Comparison of ENCODE assay signal across 20 cellular contexts in the genomic region with DNA sequence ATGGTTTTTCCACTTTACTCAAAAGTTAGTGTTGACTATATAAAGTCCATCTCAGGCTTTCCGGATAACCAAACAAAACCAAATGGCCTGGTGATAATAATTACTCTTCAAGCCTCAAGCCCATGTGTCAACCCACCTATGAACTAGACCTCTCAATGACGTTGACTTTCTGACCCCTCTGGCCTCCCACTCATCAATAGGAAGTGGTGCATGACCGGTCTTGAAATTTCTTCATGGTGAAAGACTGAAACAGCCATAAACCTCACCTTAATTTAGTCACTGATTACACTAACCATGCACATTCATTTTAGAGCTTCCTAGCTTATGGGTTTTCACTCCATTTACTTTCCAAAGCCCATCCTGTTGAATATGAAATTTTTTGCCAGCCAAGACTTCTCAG.
"Had no signal": no experiment of that assay in that cellular context is flagged by ENCODE, and none has a peak within 500 bp of the region (broad histone marks: within the 10 kb centered on the region; RNA-seq: fewer than 3 reads in every experiment).

No MANE protein-coding gene starts in this region.

- H3K4me1 ChIP-seq: foreskin keratinocyte, prostate gland, upper lobe of left lung had no signal

- H3K9me3 Mint-ChIP-seq: activated T-helper 17 cell treated with anti-CD3 and anti-CD28 coated beads, Interleukin-2, amount 50 U/mL, for 72 hours; dendritic cell treated with granulocyte-macrophage colony-stimulating factor and Interleukin-4, amounts not matched to agents 40 ng/mL and 50 ng/mL, for 4 days had no signal

- DNase-seq: activated CD4-positive, alpha-beta T cell treated with anti-CD3 and anti-CD28 coated beads, Interleukin-2, amount 50 U/mL, for 1 hour; activated CD4-positive, CD25-positive, alpha-beta regulatory T cell treated with anti-CD3 and anti-CD28 coated beads, Interleukin-2, amount 50 U/mL, for 72 hours; activated CD8-positive, alpha-beta T cell treated with anti-CD3 and anti-CD28 coated beads, Interleukin-2, amount 10 ng/mL, durations not matched to agents 7 days and 5 days; aorta; caudate nucleus; effector CD8-positive, alpha-beta T cell; foreskin keratinocyte; right cardiac atrium; stimulated activated CD4-positive, alpha-beta T cell treated with anti-CD3 and anti-CD28 coated beads, Interleukin-4, amount 100 ng/mL, for 24 hours; stimulated activated naive CD4-positive, alpha-beta T cell treated with Interleukin-2 at 50 U/mL for 16 hours; upper lobe of left lung; WERI-Rb-1 had no signal

- H3K4me3 Mint-ChIP-seq: activated CD8-positive, alpha-beta T cell treated with anti-CD3 and anti-CD28 coated beads, Interleukin-2, amount 10 ng/mL, durations not matched to agents 7 days and 5 days; activated T-helper 17 cell treated with anti-CD3 and anti-CD28 coated beads, Interleukin-2, amount 50 U/mL, for 72 hours; brain; dendritic cell treated with granulocyte-macrophage colony-stimulating factor and Interleukin-4, amounts not matched to agents 40 ng/mL and 50 ng/mL, for 4 days; memory B cell; natural killer cell treated with Interleukin-12 subunit alpha and Interleukin-12 subunit beta and Interleukin-15 and Interleukin-18, amount 100 ng/mL, for 72 hours had no signal

- H3K36me3 Mint-ChIP-seq: activated naive CD4-positive, alpha-beta T cell treated with anti-CD3 and anti-CD28 coated beads, Interleukin-2, amount 50 U/mL, for 72 hours; brain; memory B cell; natural killer cell treated with Interleukin-12 subunit alpha and Interleukin-12 subunit beta and Interleukin-15 and Interleukin-18, amount 100 ng/mL, for 72 hours had no signal

- H3K27ac ChIP-seq: foreskin keratinocyte, prostate gland, upper lobe of left lung, WERI-Rb-1 had no signal

- H3K27ac Mint-ChIP-seq: activated CD8-positive, alpha-beta T cell treated with anti-CD3 and anti-CD28 coated beads, Interleukin-2, amount 10 ng/mL, durations not matched to agents 7 days and 5 days; activated naive CD4-positive, alpha-beta T cell treated with anti-CD3 and anti-CD28 coated beads, Interleukin-2, amount 50 U/mL, for 72 hours; activated T-helper 17 cell treated with anti-CD3 and anti-CD28 coated beads, Interleukin-2, amount 50 U/mL, for 72 hours; brain; dendritic cell treated with granulocyte-macrophage colony-stimulating factor and Interleukin-4, amounts not matched to agents 40 ng/mL and 50 ng/mL, for 4 days; memory B cell; natural killer cell treated with Interleukin-12 subunit alpha and Interleukin-12 subunit beta and Interleukin-15 and Interleukin-18, amount 100 ng/mL, for 72 hours had no signal

- ATAC-seq: activated CD8-positive, alpha-beta T cell treated with anti-CD3 and anti-CD28 coated beads, Interleukin-2, amount 10 ng/mL, durations not matched to agents 7 days and 5 days; activated naive CD4-positive, alpha-beta T cell treated with anti-CD3 and anti-CD28 coated beads, Interleukin-2, amount 50 U/mL, for 72 hours; activated T-helper 17 cell treated with anti-CD3 and anti-CD28 coated beads, Interleukin-2, amount 50 U/mL, for 72 hours; foreskin keratinocyte; natural killer cell treated with Interleukin-12 subunit alpha and Interleukin-12 subunit beta and Interleukin-15 and Interleukin-18, amount 100 ng/mL, for 72 hours; right cardiac atrium had no signal

- H3K36me3 ChIP-seq: prostate gland, upper lobe of left lung, WERI-Rb-1 had no signal

- H3K27me3 ChIP-seq: foreskin keratinocyte, upper lobe of left lung had no signal

- H3K9me3 ChIP-seq: prostate gland, upper lobe of left lung had no signal

- H3K4me1 Mint-ChIP-seq: activated T-helper 17 cell treated with anti-CD3 and anti-CD28 coated beads, Interleukin-2, amount 50 U/mL, for 72 hours; brain; memory B cell had no signal

- H3K27me3 Mint-ChIP-seq: activated T-helper 17 cell treated with anti-CD3 and anti-CD28 coated beads, Interleukin-2, amount 50 U/mL, for 72 hours; brain; dendritic cell treated with granulocyte-macrophage colony-stimulating factor and Interleukin-4, amounts not matched to agents 40 ng/mL and 50 ng/mL, for 4 days; memory B cell; natural killer cell treated with Interleukin-12 subunit alpha and Interleukin-12 subunit beta and Interleukin-15 and Interleukin-18, amount 100 ng/mL, for 72 hours had no signal

- FAIRE-seq: TTC549 had no signal

- H3K4me3 ChIP-seq: prostate gland, upper lobe of left lung had no signal
